In genomic region chr1:245462161-245462560, GRCh38 we compare ENCODE assay signal across 7 cellular contexts.
"Had no signal": no experiment of that assay in that cellular context is flagged by ENCODE, and none has a peak within 500 bp of the region (broad histone marks: within the 10 kb centered on the region; RNA-seq: fewer than 3 reads in every experiment).

No MANE protein-coding gene starts in this region.

- H3K4me3 ChIP-seq: K562 had no signal

- DNase-seq: GOT3, H9, HCEC 1CT, IMR-90, KG1 had no signal

- H3K27ac ChIP-seq: HL-60 had no signal

- H3K27ac Mint-ChIP-seq: H9 had no signal

- ATAC-seq: K562 had no signal

- H3K4me3 Mint-ChIP-seq: H9 had no signal

- H3K9me3 Mint-ChIP-seq: H9 had no signal
